In genomic region chr1:33424205-33424604, GRCh38 we compare ENCODE assay signal across 1 cellular context.
TF ChIP-seq lines count a peak whose summit lies in the region.

No MANE protein-coding gene starts in this region.

TF ChIP-seq in IMR-90, 13 proteins besides CTCF, POLR2A, EP300 and RAD21:
- TF ChIP-seq ELK1 (IDR thresholded peaks at IDR 0.05; ENCODE audit: borderline replicate concordance, low read depth, low read length): no peak
- no peak for TF ChIP-seq FOS (IDR thresholded peaks at IDR 0.05; ENCODE audit: low read depth, low read length)
- TF ChIP-seq USF2 (IDR thresholded peaks at IDR 0.05; ENCODE audit: low read depth, low read length): no peak
- no peak for TF ChIP-seq NFE2L2 (IDR thresholded peaks at IDR 0.05; ENCODE audit: low read depth, low read length)
- no peak for TF ChIP-seq MXI1 (IDR thresholded peaks at IDR 0.05; ENCODE audit: borderline replicate concordance, low read depth, low read length)
- TF ChIP-seq RCOR1 (IDR thresholded peaks at IDR 0.05; ENCODE audit: insufficient replicate concordance, low read length): no peak
- TF ChIP-seq MAFK (IDR thresholded peaks at IDR 0.05; ENCODE audit: low read depth, low read length): no peak
- no peak for TF ChIP-seq BHLHE40 (IDR thresholded peaks at IDR 0.05; ENCODE audit: low read depth, low read length)
- no peak for TF ChIP-seq MAZ (IDR thresholded peaks at IDR 0.05; ENCODE audit: borderline replicate concordance, low read depth, low read length)
- no peak for TF ChIP-seq CHD1 (IDR thresholded peaks at IDR 0.05; ENCODE audit: low read depth, low read length)
- TF ChIP-seq CEBPB (IDR thresholded peaks at IDR 0.05; ENCODE audit: low read depth, low read length): no peak
- no peak for TF ChIP-seq RFX5 (IDR thresholded peaks at IDR 0.05; ENCODE audit: low read depth, low read length)
TF ChIP-seq in IMR-90: peak in this region for 0.
